1 cellular context compared by ENCODE assay signal in the genomic region with DNA sequence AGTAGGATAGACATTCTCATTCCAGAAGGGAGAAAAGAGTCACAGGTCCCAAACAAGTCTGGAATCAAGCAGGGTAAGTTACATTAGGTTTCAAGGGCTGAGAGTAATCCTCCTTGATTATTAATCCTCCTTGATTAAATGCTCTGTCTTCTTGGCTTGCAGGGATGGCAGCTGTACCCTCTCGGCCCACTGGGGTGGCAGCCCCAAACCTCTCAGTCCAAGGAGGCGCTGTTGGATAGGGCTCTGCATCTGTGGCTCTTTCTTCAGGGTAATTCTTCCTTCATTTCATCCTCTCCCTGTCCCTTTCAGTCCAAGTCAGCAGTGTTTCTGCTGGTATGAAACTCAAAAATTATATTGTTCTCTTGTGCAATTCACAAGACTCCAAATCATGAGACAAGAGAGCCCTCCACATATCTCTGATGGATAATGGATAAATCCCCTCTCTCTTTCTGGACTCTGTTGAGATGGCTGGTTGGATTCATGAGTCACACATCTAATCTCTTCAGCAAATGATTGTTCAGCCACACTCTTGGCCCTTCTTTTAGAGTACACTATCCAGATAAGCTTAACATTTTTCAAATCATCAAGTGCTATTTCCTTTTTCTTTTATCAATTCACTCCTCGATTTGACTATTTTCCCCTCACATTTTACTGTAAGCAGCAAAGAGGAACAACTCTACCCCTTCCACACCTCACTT.
TF ChIP-seq lines count a peak whose summit lies in the region.

No MANE protein-coding gene starts in this region.

TF ChIP-seq in GM23338, 12 proteins besides CTCF, POLR2A, EP300 and RAD21 (continued from another document):
- TF ChIP-seq, protein P1, sequence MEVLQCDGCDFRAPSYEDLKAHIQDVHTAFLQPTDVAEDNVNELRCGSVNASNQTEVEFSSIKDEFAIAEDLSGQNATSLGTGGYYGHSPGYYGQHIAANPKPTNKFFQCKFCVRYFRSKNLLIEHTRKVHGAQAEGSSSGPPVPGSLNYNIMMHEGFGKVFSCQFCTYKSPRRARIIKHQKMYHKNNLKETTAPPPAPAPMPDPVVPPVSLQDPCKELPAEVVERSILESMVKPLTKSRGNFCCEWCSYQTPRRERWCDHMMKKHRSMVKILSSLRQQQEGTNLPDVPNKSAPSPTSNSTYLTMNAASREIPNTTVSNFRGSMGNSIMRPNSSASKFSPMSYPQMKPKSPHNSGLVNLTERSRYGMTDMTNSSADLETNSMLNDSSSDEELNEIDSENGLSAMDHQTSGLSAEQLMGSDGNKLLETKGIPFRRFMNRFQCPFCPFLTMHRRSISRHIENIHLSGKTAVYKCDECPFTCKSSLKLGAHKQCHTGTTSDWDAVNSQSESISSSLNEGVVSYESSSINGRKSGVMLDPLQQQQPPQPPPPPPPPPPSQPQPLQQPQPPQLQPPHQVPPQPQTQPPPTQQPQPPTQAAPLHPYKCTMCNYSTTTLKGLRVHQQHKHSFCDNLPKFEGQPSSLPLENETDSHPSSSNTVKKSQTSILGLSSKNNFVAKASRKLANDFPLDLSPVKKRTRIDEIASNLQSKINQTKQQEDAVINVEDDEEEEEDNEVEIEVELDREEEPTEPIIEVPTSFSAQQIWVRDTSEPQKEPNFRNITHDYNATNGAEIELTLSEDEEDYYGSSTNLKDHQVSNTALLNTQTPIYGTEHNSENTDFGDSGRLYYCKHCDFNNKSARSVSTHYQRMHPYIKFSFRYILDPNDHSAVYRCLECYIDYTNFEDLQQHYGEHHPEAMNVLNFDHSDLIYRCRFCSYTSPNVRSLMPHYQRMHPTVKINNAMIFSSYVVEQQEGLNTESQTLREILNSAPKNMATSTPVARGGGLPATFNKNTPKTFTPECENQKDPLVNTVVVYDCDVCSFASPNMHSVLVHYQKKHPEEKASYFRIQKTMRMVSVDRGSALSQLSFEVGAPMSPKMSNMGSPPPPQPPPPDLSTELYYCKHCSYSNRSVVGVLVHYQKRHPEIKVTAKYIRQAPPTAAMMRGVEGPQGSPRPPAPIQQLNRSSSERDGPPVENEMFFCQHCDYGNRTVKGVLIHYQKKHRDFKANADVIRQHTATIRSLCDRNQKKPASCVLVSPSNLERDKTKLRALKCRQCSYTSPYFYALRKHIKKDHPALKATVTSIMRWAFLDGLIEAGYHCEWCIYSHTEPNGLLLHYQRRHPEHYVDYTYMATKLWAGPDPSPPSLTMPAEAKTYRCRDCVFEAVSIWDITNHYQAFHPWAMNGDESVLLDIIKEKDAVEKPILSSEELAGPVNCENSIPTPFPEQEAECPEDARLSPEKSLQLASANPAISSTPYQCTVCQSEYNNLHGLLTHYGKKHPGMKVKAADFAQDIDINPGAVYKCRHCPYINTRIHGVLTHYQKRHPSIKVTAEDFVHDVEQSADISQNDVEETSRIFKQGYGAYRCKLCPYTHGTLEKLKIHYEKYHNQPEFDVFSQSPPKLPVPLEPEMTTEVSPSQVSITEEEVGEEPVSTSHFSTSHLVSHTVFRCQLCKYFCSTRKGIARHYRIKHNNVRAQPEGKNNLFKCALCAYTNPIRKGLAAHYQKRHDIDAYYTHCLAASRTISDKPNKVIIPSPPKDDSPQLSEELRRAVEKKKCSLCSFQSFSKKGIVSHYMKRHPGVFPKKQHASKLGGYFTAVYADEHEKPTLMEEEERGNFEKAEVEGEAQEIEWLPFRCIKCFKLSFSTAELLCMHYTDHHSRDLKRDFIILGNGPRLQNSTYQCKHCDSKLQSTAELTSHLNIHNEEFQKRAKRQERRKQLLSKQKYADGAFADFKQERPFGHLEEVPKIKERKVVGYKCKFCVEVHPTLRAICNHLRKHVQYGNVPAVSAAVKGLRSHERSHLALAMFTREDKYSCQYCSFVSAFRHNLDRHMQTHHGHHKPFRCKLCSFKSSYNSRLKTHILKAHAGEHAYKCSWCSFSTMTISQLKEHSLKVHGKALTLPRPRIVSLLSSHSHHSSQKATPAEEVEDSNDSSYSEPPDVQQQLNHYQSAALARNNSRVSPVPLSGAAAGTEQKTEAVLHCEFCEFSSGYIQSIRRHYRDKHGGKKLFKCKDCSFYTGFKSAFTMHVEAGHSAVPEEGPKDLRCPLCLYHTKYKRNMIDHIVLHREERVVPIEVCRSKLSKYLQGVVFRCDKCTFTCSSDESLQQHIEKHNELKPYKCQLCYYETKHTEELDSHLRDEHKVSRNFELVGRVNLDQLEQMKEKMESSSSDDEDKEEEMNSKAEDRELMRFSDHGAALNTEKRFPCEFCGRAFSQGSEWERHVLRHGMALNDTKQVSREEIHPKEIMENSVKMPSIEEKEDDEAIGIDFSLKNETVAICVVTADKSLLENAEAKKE (CRISPR knock-in tag; IDR thresholded peaks at IDR 0.05) = no peak
- TF ChIP-seq EZH2 (IDR thresholded peaks at IDR 0.05; ENCODE audit: low read depth, unreplicated experiment) (no peak), ZNF331 (CRISPR knock-in tag; IDR thresholded peaks at IDR 0.05; ENCODE audit: low read depth) (no peak), CREB1 (CRISPR knock-in tag; IDR thresholded peaks at IDR 0.05; ENCODE audit: low read depth) (no peak)
